Comparison of ENCODE assay signal across 1 cellular context in the genomic region with DNA sequence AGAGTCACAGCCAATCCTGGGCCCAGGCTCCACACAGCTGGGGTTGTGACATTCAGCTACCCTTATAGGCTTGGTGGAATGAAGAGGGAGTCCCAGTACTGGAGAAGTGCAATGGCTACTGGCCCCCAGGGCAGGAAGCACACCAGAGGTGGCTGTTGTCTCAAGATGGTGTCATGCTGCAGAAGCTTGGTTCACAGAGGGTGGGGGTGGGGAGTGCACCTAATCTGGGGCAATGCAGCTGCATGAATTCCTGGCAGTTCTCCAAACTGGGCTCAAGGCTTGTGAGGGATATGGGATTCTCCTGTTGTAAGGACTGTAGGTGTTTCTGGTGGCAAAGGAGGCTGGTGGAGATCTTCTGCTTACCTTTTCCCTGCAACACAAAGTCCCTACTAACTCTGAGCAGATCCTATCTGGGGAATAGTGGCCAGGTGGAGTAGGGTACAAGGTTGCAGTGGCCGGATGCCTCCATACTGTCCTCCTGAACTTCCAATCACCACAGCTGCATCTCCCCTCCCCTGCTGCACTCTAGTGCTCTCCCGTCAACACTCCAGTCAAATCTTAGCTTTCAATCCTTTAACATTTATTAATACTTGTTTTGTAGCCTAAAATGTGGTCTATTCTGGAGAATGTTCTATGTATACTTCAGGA.
TF ChIP-seq lines count a peak whose summit lies in the region.

No MANE protein-coding gene starts in this region.

TF ChIP-seq in K562, 482 proteins besides CTCF, POLR2A, EP300 and RAD21 (continued from another document and continues in another):
- TF ChIP-seq NKRF (IDR thresholded peaks at IDR 0.05; ENCODE audit: borderline replicate concordance) (no peak), ZNF696 (CRISPR knock-in tag; conservative IDR thresholded peaks at IDR 0.05) (no peak), TRIM28 (IDR thresholded peaks at IDR 0.05) (0 out of 2 replicates have a peak, but pooled peaks have one; percentile 29), NCOA2 (IDR thresholded peaks at IDR 0.05; ENCODE audit: partially characterized antibody in 2 of 2) (no peak), ZNF274 (IDR thresholded peaks at IDR 0.05; ENCODE audit: borderline replicate concordance, low read depth, low read length) (no peak), POU5F1 (IDR thresholded peaks at IDR 0.05; ENCODE audit: borderline replicate concordance, low read depth, low read length, partially characterized antibody) (no peak), ARID4B (CRISPR knock-in tag; IDR thresholded peaks at IDR 0.05) (no peak), ZMIZ1 (IDR thresholded peaks at IDR 0.05; ENCODE audit: low read depth in 2 of 2, low read length in 2 of 2) (peak in 1 of 2 experiments; percentile 66; a peak in 1 of 4 replicates), RBM17 (IDR thresholded peaks at IDR 0.05; ENCODE audit: borderline replicate concordance, low read depth, low read length) (no peak), RBFOX2 (IDR thresholded peaks at IDR 0.05; ENCODE audit: low read depth, low read length) (no peak), LEF1 (IDR thresholded peaks at IDR 0.05) (no peak), ZNF584 (CRISPR knock-in tag; IDR thresholded peaks at IDR 0.05; ENCODE audit: low read depth) (no peak), SRF (CRISPR knock-in tag; IDR thresholded peaks at IDR 0.05) (no peak), CLOCK (CRISPR knock-in tag; IDR thresholded peaks at IDR 0.05; ENCODE audit: borderline replicate concordance) (no peak), DPF2 (IDR thresholded peaks at IDR 0.05) (peak; percentile 72), MLX (CRISPR knock-in tag; conservative IDR thresholded peaks at IDR 0.05) (no peak), ADNP (tag; IDR thresholded peaks at IDR 0.05) (no peak), RB1 (IDR thresholded peaks at IDR 0.05; ENCODE audit: low read depth) (0 out of 2 replicates have a peak, but pooled peaks have one; percentile 33), ARID2 (IDR thresholded peaks at IDR 0.05) (no peak), ZNF197 (CRISPR knock-in tag; IDR thresholded peaks at IDR 0.05; ENCODE audit: low read depth) (no peak), ELF1 (tag; IDR thresholded peaks at IDR 0.05) (no peak), ZNF644 (tag; IDR thresholded peaks at IDR 0.05; ENCODE audit: low read depth) (no peak), SMARCA4 (IDR thresholded peaks at IDR 0.05) (peak; percentile 54; the same call in 1 of the 2 replicates), ZFX (CRISPR knock-in tag; IDR thresholded peaks at IDR 0.05) (no peak), PTRF (tag; IDR thresholded peaks at IDR 0.05) (no peak), SAP30 (IDR thresholded peaks at IDR 0.05; ENCODE audit: borderline replicate concordance, insufficient read depth, low read depth, low read length, poor library complexity, severe bottlenecking) (no peak), CBFA2T3 (IDR thresholded peaks at IDR 0.05) (peak; percentile 89), JUND (IDR thresholded peaks at IDR 0.05; ENCODE audit: borderline replicate concordance, low read depth, low read length) (no peak; the same call in 1 of the 2 replicates), JUND (tag; IDR thresholded peaks at IDR 0.05; ENCODE audit: borderline replicate concordance, low read depth, low read length) (0 out of 3 replicates have a peak, but pooled peaks have one; percentile 45)
- TF ChIP-seq, protein P1, sequence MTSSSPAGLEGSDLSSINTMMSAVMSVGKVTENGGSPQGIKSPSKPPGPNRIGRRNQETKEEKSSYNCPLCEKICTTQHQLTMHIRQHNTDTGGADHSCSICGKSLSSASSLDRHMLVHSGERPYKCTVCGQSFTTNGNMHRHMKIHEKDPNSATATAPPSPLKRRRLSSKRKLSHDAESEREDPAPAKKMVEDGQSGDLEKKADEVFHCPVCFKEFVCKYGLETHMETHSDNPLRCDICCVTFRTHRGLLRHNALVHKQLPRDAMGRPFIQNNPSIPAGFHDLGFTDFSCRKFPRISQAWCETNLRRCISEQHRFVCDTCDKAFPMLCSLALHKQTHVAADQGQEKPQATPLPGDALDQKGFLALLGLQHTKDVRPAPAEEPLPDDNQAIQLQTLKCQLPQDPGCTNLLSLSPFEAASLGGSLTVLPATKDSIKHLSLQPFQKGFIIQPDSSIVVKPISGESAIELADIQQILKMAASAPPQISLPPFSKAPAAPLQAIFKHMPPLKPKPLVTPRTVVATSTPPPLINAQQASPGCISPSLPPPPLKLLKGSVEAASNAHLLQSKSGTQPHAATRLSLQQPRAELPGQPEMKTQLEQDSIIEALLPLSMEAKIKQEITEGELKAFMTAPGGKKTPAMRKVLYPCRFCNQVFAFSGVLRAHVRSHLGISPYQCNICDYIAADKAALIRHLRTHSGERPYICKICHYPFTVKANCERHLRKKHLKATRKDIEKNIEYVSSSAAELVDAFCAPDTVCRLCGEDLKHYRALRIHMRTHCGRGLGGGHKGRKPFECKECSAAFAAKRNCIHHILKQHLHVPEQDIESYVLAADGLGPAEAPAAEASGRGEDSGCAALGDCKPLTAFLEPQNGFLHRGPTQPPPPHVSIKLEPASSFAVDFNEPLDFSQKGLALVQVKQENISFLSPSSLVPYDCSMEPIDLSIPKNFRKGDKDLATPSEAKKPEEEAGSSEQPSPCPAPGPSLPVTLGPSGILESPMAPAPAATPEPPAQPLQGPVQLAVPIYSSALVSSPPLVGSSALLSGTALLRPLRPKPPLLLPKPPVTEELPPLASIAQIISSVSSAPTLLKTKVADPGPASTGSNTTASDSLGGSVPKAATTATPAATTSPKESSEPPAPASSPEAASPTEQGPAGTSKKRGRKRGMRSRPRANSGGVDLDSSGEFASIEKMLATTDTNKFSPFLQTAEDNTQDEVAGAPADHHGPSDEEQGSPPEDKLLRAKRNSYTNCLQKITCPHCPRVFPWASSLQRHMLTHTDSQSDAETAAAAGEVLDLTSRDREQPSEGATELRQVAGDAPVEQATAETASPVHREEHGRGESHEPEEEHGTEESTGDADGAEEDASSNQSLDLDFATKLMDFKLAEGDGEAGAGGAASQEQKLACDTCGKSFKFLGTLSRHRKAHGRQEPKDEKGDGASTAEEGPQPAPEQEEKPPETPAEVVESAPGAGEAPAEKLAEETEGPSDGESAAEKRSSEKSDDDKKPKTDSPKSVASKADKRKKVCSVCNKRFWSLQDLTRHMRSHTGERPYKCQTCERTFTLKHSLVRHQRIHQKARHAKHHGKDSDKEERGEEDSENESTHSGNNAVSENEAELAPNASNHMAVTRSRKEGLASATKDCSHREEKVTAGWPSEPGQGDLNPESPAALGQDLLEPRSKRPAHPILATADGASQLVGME (CRISPR knock-in tag; IDR thresholded peaks at IDR 0.05), result no peak
- TF ChIP-seq, protein P2, sequence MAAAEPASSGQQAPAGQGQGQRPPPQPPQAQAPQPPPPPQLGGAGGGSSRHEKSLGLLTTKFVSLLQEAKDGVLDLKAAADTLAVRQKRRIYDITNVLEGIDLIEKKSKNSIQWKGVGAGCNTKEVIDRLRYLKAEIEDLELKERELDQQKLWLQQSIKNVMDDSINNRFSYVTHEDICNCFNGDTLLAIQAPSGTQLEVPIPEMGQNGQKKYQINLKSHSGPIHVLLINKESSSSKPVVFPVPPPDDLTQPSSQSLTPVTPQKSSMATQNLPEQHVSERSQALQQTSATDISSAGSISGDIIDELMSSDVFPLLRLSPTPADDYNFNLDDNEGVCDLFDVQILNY (CRISPR knock-in tag; IDR thresholded peaks at IDR 0.05), result no peak
